ENCODE assay signal across 11 cellular contexts in the genomic region with DNA sequence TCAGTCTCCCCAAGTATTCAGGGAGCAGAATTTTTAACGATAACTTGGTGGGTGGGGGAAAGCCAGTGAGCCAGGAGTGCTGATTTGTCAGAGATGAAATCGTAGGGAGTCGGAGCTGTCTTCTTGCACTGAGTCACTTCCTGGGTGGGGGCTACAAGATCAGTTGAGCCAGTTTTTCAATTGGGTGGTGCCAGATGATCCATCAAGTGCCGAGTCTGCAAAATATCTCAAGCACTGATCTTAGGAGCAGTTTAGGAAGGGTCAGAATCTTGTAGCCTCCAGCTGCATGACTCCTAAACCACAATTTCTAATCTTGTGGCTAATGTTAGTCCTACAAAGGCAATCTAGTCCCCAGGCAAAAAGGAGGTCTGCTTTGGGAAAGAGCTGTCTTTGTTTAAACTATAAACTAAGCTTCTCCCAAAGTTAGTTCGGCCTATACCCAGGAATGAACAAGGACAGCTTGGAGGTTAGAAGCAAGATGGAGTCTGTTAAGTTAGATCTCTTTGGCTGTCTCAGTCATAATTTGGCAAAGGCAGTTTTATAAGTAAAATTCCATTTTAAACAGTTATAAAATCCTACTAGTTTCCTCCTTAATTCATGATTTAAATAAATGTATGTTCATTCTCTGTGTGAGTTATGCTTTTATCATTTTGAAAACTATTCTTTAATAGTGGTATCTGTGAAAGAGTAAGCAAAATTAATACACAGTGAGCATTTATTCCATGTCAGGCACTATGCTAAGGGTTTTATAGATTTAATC. TPM values are rescaled to one million over a fixed set of nuclear protein-coding genes. Genes with fewer than 3 reads are reported as not detected.
A peak's percentile ranks its signal among the peaks of the same experiment; 100 is the strongest.
DNase-seq lines count a peak whose midpoint lies in the region; ATAC-seq and TF ChIP-seq lines count a peak whose summit lies in the region.
"Had no signal": no experiment of that assay in that cellular context is flagged by ENCODE, and none has a peak within 500 bp of the region (broad histone marks: within the 10 kb centered on the region; RNA-seq: fewer than 3 reads in every experiment).

No MANE protein-coding gene starts in this region.

- DNase-seq in activated effector memory CD4-positive, alpha-beta T cell treated with anti-CD3 and anti-CD28 coated beads, Interleukin-2, amount 50 U/mL, for 16 hours, result peak; percentile 81
- no peak for DNase-seq in activated effector memory CD4-positive, alpha-beta T cell treated with Interleukin-2 at 50 U/mL for 16 hours
- peak; percentile 11 to 60 for DNase-seq in activated CD4-positive, alpha-beta T cell treated with anti-CD3 and anti-CD28 coated beads, Interleukin-2, amount 50 U/mL, for 24 hours (ENCODE audit: low read depth in 1 of 2, low spot score in 1 of 2)
- DNase-seq in foreskin keratinocyte (peak; percentile 94 to 98), inferior parietal cortex (ENCODE audit: extremely low spot score) (no peak), HAP-1 (ENCODE audit: low spot score in 2 of 2) (no peak), left lung (no peak)
- peak; percentile 11 to 50 for DNase-seq in stimulated activated CD8-positive, alpha-beta memory T cell treated with anti-CD3 and anti-CD28 coated beads, Interleukin-7, amount 100 ng/mL, for 48 hours (ENCODE audit: extremely low read depth in 1 of 2, low read depth in 1 of 2)
- DNase-seq: adrenal gland, retina had no signal

- peak; percentile 91 for ATAC-seq in foreskin keratinocyte
- no peak for ATAC-seq in left lung

- no peak for TF ChIP-seq CTCF in foreskin keratinocyte (conservative IDR thresholded peaks at IDR 0.05)
- no peak for TF ChIP-seq CTCF in left lung (IDR thresholded peaks at IDR 0.05)

- in situ Hi-C loops in HAP-1 (cut with MboI; ENCODE audit: low sequenced_read_pairs), result no loop called here

- intact Hi-C loops in left lung (cut with DNase I), result no loop called here

- peaks cover 2% of the 10 kb centered on the region; the same call in 1 of the 2 replicates for H3K9me3 ChIP-seq in HAP-1
- H3K9me3 ChIP-seq in left lung, result no peaks in the 10 kb centered on the region
- H3K9me3 ChIP-seq: adrenal gland had no signal

- H3K36me3 ChIP-seq in HAP-1 (replicated peaks), result no peaks in the 10 kb centered on the region
- H3K36me3 ChIP-seq in left lung, result no peaks in the 10 kb centered on the region
- H3K36me3 ChIP-seq: adrenal gland had no signal

- H3K27me3 ChIP-seq in foreskin keratinocyte (no peaks in the 10 kb centered on the region), HAP-1 (ENCODE audit: low read depth) (no peaks in the 10 kb centered on the region), left lung (no peaks in the 10 kb centered on the region)
- H3K27me3 ChIP-seq: adrenal gland; BLaER1 treated with 17β-estradiol and CSF1 and Interleukin-3, amounts not matched to agents 10 nM and 100 nM had no signal

- peak overlapping the region; percentile 78 for H3K27ac ChIP-seq in foreskin keratinocyte
- H3K27ac ChIP-seq in left lung, result peak overlapping the region in 1 of 2 donors; percentile 34

- peaks cover 32% of the 10 kb centered on the region for H3K4me1 ChIP-seq in foreskin keratinocyte
- H3K4me1 ChIP-seq in HAP-1, result no peaks in the 10 kb centered on the region
- H3K4me1 ChIP-seq in left lung, result peaks cover 20 to 25% of the 10 kb centered on the region in 2 donors

- H3K4me3 ChIP-seq in HAP-1 (no peak overlapping the region), left lung (no peak overlapping the region)
- H3K4me3 ChIP-seq: adrenal gland; BLaER1 treated with 17β-estradiol and CSF1 and Interleukin-3, amounts not matched to agents 10 nM and 100 nM had no signal

RNA-seq across cellular contexts. Expression of a gene that starts 51.7 kb away (rescaled TPM):
- total RNA-seq in foreskin keratinocyte (98.8 and 99.6 TPM in 2 replicates), left lung (10 to 100 TPM; 14.5 to 14.7 TPM)
- 32.4 and 36.5 TPM in 2 replicates for polyA plus RNA-seq in foreskin keratinocyte

Comparison
In these comparisons a context has a peak if more than half of its experiments do, and no peak if none do; other contexts are left out.
1. DNase-seq: peak in activated effector memory CD4-positive, alpha-beta T cell treated with anti-CD3 and anti-CD28 coated beads, Interleukin-2, amount 50 U/mL, for 16 hours (single experiment), activated CD4-positive, alpha-beta T cell treated with anti-CD3 and anti-CD28 coated beads, Interleukin-2, amount 50 U/mL, for 24 hours (2 of 2), foreskin keratinocyte (2 of 2) and stimulated activated CD8-positive, alpha-beta memory T cell treated with anti-CD3 and anti-CD28 coated beads, Interleukin-7, amount 100 ng/mL, for 48 hours (2 of 2); none in activated effector memory CD4-positive, alpha-beta T cell treated with Interleukin-2 at 50 U/mL for 16 hours (single experiment), inferior parietal cortex (single experiment), HAP-1 (0 of 2) and left lung (0 of 2).